Comparison of ENCODE assay signal across 21 cellular contexts in genomic region chr6:47240277-47240890, GRCh38.
"Had no signal": no experiment of that assay in that cellular context is flagged by ENCODE, and none has a peak within 500 bp of the region (broad histone marks: within the 10 kb centered on the region; RNA-seq: fewer than 3 reads in every experiment).

No MANE protein-coding gene starts in this region.

- H3K4me3 ChIP-seq: esophagus squamous epithelium, left lung, pancreas, prostate gland, sigmoid colon, thyroid gland, upper lobe of right lung had no signal

- H3K9me3 ChIP-seq: esophagus squamous epithelium, left lung, pancreas, prostate gland, sigmoid colon, thyroid gland, upper lobe of right lung had no signal

- H3K36me3 ChIP-seq: left lung, pancreas, prostate gland, sigmoid colon, thyroid gland, upper lobe of right lung had no signal

- ATAC-seq: activated CD4-positive, alpha-beta T cell treated with anti-CD3 and anti-CD28 coated beads for 36 hours; activated CD8-positive, alpha-beta memory T cell treated with anti-CD3 and anti-CD28 coated beads, Interleukin-2, amount 10 ng/mL, durations not matched to agents 7 days and 5 days; activated CD8-positive, alpha-beta T cell treated with anti-CD3 and anti-CD28 coated beads, Interleukin-2, amount 10 ng/mL, durations not matched to agents 7 days and 5 days; left lung; pancreas; stimulated activated effector memory CD8-positive, alpha-beta T cell treated with anti-CD3 and anti-CD28 coated beads, Interleukin-12 subunit alpha, Interleukin-12 subunit beta, amount 100 ng/mL, for 72 hours; upper lobe of right lung had no signal

- H3K27me3 ChIP-seq: esophagus squamous epithelium, left lung, pancreas, sigmoid colon, thyroid gland, upper lobe of right lung had no signal

- H3K27ac ChIP-seq: esophagus squamous epithelium, left lung, pancreas, prostate gland, thyroid gland, upper lobe of right lung had no signal

- DNase-seq: activated CD4-positive, alpha-beta T cell treated with anti-CD3 and anti-CD28 coated beads for 36 hours; activated CD4-positive, CD25-positive, alpha-beta regulatory T cell; activated CD8-positive, alpha-beta memory T cell treated with anti-CD3 and anti-CD28 coated beads, Interleukin-2, amount 10 ng/mL, durations not matched to agents 7 days and 5 days; activated CD8-positive, alpha-beta T cell treated with anti-CD3 and anti-CD28 coated beads, Interleukin-2, amount 10 ng/mL, durations not matched to agents 7 days and 5 days; activated T-cell treated with anti-CD3 and anti-CD28 coated beads, Interleukin-2, amount 50 U/mL, for 48 hours; dermis blood vessel endothelial cell; effector CD4-positive, alpha-beta T cell; esophagus squamous epithelium; foreskin melanocyte; left lung; naive B cell; pancreas; retina; sigmoid colon; small intestine; stimulated activated CD4-positive, alpha-beta T cell treated with anti-CD3 and anti-CD28 coated beads, Interleukin-4, amount 100 ng/mL, for 24 hours; T-helper 1 cell; thyroid gland; upper lobe of right lung had no signal
